In genomic region chr9:137028281-137029057, GRCh38 we compare ENCODE assay signal across 8 cellular contexts. TPM values are rescaled to one million over a fixed set of nuclear protein-coding genes. Genes with fewer than 3 reads are reported as not detected.
DNase-seq lines count a peak whose midpoint lies in the region; ATAC-seq and TF ChIP-seq lines count a peak whose summit lies in the region.

No MANE protein-coding gene starts in this region.

- H3K4me3 ChIP-seq in GM12864 (ENCODE audit: low read depth, low read length) (peak overlapping the region; percentile 46), OCI-LY1 (ENCODE audit: low read depth, low read length, poor library complexity, severe bottlenecking) (peak overlapping the region; percentile 63), fibroblast of pulmonary artery (replicated peaks; ENCODE audit: low read depth, low read length) (peak overlapping the region; percentile 52)

- H3F3A ChIP-seq in OCI-LY1 (ENCODE audit: insufficient read depth, low read length), result no peaks in the 10 kb centered on the region

- intact Hi-C loops in activated T-helper 1 cell treated with anti-CD3 and anti-CD28 coated beads, Interleukin-12 subunit alpha, Interleukin-12 subunit beta, Interleukin-2, Interleukin-4 antibody, amounts not matched to agents 30 ng/mL and 10 ng/mL and 1 ng/mL, durations not matched to agents 14 hours and 24 hours and 36 hours (cut with micrococcal nuclease), result loop anchor here (1.0 to 10.0 kb wide), 6 partner anchors 18 to 544 kb away; partner anchors contain the start of genes C8G, NPDC1, RNF208 and SEC16A

- H4K20me1 ChIP-seq in OCI-LY1 (ENCODE audit: insufficient read depth, low read length), result no peaks in the 10 kb centered on the region

- H3K27ac Mint-ChIP-seq in activated T-helper 1 cell treated with anti-CD3 and anti-CD28 coated beads, Interleukin-12 subunit alpha, Interleukin-12 subunit beta, Interleukin-2, Interleukin-4 antibody, amounts not matched to agents 30 ng/mL and 10 ng/mL and 1 ng/mL, durations not matched to agents 14 hours and 24 hours and 36 hours, result peak overlapping the region; percentile 58
- no peak overlapping the region for H3K27ac Mint-ChIP-seq in nephron

- peak overlapping the region; percentile 80 for H3K4me3 Mint-ChIP-seq in activated T-helper 1 cell treated with anti-CD3 and anti-CD28 coated beads, Interleukin-12 subunit alpha, Interleukin-12 subunit beta, Interleukin-2, Interleukin-4 antibody, amounts not matched to agents 30 ng/mL and 10 ng/mL and 1 ng/mL, durations not matched to agents 14 hours and 24 hours and 36 hours
- H3K4me3 Mint-ChIP-seq in nephron, result peak overlapping the region; percentile 71 to 82 (median 78)

- no peaks in the 10 kb centered on the region for H3K27me3 Mint-ChIP-seq in activated T-helper 1 cell treated with anti-CD3 and anti-CD28 coated beads, Interleukin-12 subunit alpha, Interleukin-12 subunit beta, Interleukin-2, Interleukin-4 antibody, amounts not matched to agents 30 ng/mL and 10 ng/mL and 1 ng/mL, durations not matched to agents 14 hours and 24 hours and 36 hours (ENCODE audit: insufficient read depth)
- H3K27me3 Mint-ChIP-seq in nephron (ENCODE audit: low read depth), result peaks cover 3% of the 10 kb centered on the region

- no peak overlapping the region for H2AFZ ChIP-seq in OCI-LY1 (ENCODE audit: low read length)

- no peak overlapping the region for H3K27ac ChIP-seq in OCI-LY1 (ENCODE audit: low read depth, low read length, poor library complexity, severe bottlenecking)

- ATAC-seq in HG03342 (IDR thresholded peaks at IDR 0.05; ENCODE audit: unreplicated experiment), result peak; percentile 48

- no peaks in the 10 kb centered on the region for H3K9me3 Mint-ChIP-seq in activated T-helper 1 cell treated with anti-CD3 and anti-CD28 coated beads, Interleukin-12 subunit alpha, Interleukin-12 subunit beta, Interleukin-2, Interleukin-4 antibody, amounts not matched to agents 30 ng/mL and 10 ng/mL and 1 ng/mL, durations not matched to agents 14 hours and 24 hours and 36 hours
- H3K9me3 Mint-ChIP-seq in nephron, result no peaks in the 10 kb centered on the region

- peak overlapping the region; percentile 59 for H3K9ac ChIP-seq in OCI-LY1 (ENCODE audit: low read length)

- no peaks in the 10 kb centered on the region for H3K36me3 Mint-ChIP-seq in activated T-helper 1 cell treated with anti-CD3 and anti-CD28 coated beads, Interleukin-12 subunit alpha, Interleukin-12 subunit beta, Interleukin-2, Interleukin-4 antibody, amounts not matched to agents 30 ng/mL and 10 ng/mL and 1 ng/mL, durations not matched to agents 14 hours and 24 hours and 36 hours (ENCODE audit: low read depth)
- H3K36me3 Mint-ChIP-seq in nephron (ENCODE audit: low read depth), result no peaks in the 10 kb centered on the region

- H3K27me3 ChIP-seq in OCI-LY1 (ENCODE audit: insufficient read depth, low read length), result peaks cover 17% of the 10 kb centered on the region

- no peaks in the 10 kb centered on the region for H3K9me2 ChIP-seq in OCI-LY1 (ENCODE audit: low read depth, low read length)

- peak overlapping the region; percentile 99 for H3K4me2 ChIP-seq in OCI-LY1 (ENCODE audit: low read length)

- DNase-seq in GM12864 (ENCODE audit: low read depth) (no peak), fibroblast of pulmonary artery (ENCODE audit: low read depth) (peak; percentile 21), superior temporal gyrus (ENCODE audit: extremely low spot score) (peak; percentile 74), mesenteric fat pad (ENCODE audit: low spot score) (no peak)
- DNase-seq in activated T-helper 1 cell treated with anti-CD3 and anti-CD28 coated beads, Interleukin-12 subunit alpha, Interleukin-12 subunit beta, Interleukin-2, Interleukin-4 antibody, amounts not matched to agents 30 ng/mL and 10 ng/mL and 1 ng/mL, durations not matched to agents 14 hours and 24 hours and 36 hours (ENCODE audit: low spot score), result peak; percentile 69

- H3K9me3 ChIP-seq in OCI-LY1 (ENCODE audit: low read length), result no peaks in the 10 kb centered on the region

- no peaks in the 10 kb centered on the region for H3K36me3 ChIP-seq in OCI-LY1 (ENCODE audit: insufficient read depth, low read length)

- peaks cover 20% of the 10 kb centered on the region for H3K4me1 ChIP-seq in OCI-LY1 (ENCODE audit: insufficient read depth, low read length, severe bottlenecking)

- TF ChIP-seq CTCF in GM12864 (IDR thresholded peaks at IDR 0.05; ENCODE audit: low read depth, low read length, missing control alignments) (peak; percentile 70), OCI-LY1 (IDR thresholded peaks at IDR 0.05; ENCODE audit: low read length) (peak; percentile 27; the same call in 1 of the 2 replicates), fibroblast of pulmonary artery (IDR thresholded peaks at IDR 0.05; ENCODE audit: low read length, missing control alignments) (peak; percentile 30), nephron (IDR thresholded peaks at IDR 0.05; ENCODE audit: unreplicated experiment in 3 of 3) (no peak)

- no peaks in the 10 kb centered on the region for H3K79me2 ChIP-seq in OCI-LY1 (ENCODE audit: insufficient read depth, low read length)

- H3K4me1 Mint-ChIP-seq in activated T-helper 1 cell treated with anti-CD3 and anti-CD28 coated beads, Interleukin-12 subunit alpha, Interleukin-12 subunit beta, Interleukin-2, Interleukin-4 antibody, amounts not matched to agents 30 ng/mL and 10 ng/mL and 1 ng/mL, durations not matched to agents 14 hours and 24 hours and 36 hours (ENCODE audit: low read depth), result peaks cover 25% of the 10 kb centered on the region
- H3K4me1 Mint-ChIP-seq in nephron, result no peaks in the 10 kb centered on the region

RNA-seq across cellular contexts. Expression of gene ABCA2, which starts 0.4 kb away (rescaled TPM):
- 25.7 and 26.9 TPM in 2 replicates for total RNA-seq in activated T-helper 1 cell treated with anti-CD3 and anti-CD28 coated beads, Interleukin-12 subunit alpha, Interleukin-12 subunit beta, Interleukin-2, Interleukin-4 antibody, amounts not matched to agents 30 ng/mL and 10 ng/mL and 1 ng/mL, durations not matched to agents 14 hours and 24 hours and 36 hours
- total RNA-seq in mesenteric fat pad, result 47.2 TPM

RNA-seq across cellular contexts. Expression of gene FUT7, which starts 3.4 kb away (rescaled TPM):
- total RNA-seq in activated T-helper 1 cell treated with anti-CD3 and anti-CD28 coated beads, Interleukin-12 subunit alpha, Interleukin-12 subunit beta, Interleukin-2, Interleukin-4 antibody, amounts not matched to agents 30 ng/mL and 10 ng/mL and 1 ng/mL, durations not matched to agents 14 hours and 24 hours and 36 hours, result 0.16 and 0.22 TPM in 2 replicates
- 0.55 TPM for total RNA-seq in mesenteric fat pad

RNA-seq across cellular contexts. Expression of gene NPDC1, which starts 17.5 kb away (rescaled TPM):
- 78.2 and 80.1 TPM in 2 replicates for total RNA-seq in activated T-helper 1 cell treated with anti-CD3 and anti-CD28 coated beads, Interleukin-12 subunit alpha, Interleukin-12 subunit beta, Interleukin-2, Interleukin-4 antibody, amounts not matched to agents 30 ng/mL and 10 ng/mL and 1 ng/mL, durations not matched to agents 14 hours and 24 hours and 36 hours
- total RNA-seq in mesenteric fat pad, result 95.3 TPM

RNA-seq across cellular contexts. Expression of gene ENTPD2, which starts 25.4 kb away (rescaled TPM):
- not detected in 2 replicates for total RNA-seq in activated T-helper 1 cell treated with anti-CD3 and anti-CD28 coated beads, Interleukin-12 subunit alpha, Interleukin-12 subunit beta, Interleukin-2, Interleukin-4 antibody, amounts not matched to agents 30 ng/mL and 10 ng/mL and 1 ng/mL, durations not matched to agents 14 hours and 24 hours and 36 hours
- total RNA-seq in mesenteric fat pad, result not detected

RNA-seq across cellular contexts. Expression of gene CLIC3, which starts 32.1 kb away (rescaled TPM):
- total RNA-seq in activated T-helper 1 cell treated with anti-CD3 and anti-CD28 coated beads, Interleukin-12 subunit alpha, Interleukin-12 subunit beta, Interleukin-2, Interleukin-4 antibody, amounts not matched to agents 30 ng/mL and 10 ng/mL and 1 ng/mL, durations not matched to agents 14 hours and 24 hours and 36 hours, result not detected in 2 replicates
- total RNA-seq in mesenteric fat pad, result 1.6 TPM

Comparison
In these comparisons a context has a peak if more than half of its experiments do, and no peak if none do; other contexts are left out.
1. DNase-seq: peak in activated T-helper 1 cell treated with anti-CD3 and anti-CD28 coated beads, Interleukin-12 subunit alpha, Interleukin-12 subunit beta, Interleukin-2, Interleukin-4 antibody, amounts not matched to agents 30 ng/mL and 10 ng/mL and 1 ng/mL, durations not matched to agents 14 hours and 24 hours and 36 hours (single experiment), fibroblast of pulmonary artery (single experiment) and superior temporal gyrus (single experiment); none in GM12864 (single experiment) and mesenteric fat pad (single experiment).
2. CTCF ChIP-seq: peak in GM12864 (single experiment), OCI-LY1 (single experiment) and fibroblast of pulmonary artery (single experiment); none in nephron (0 of 3).
3. Peak in every context shown above with its lines, with median percentiles within 50 percentile points of each other: H3K4me3 ChIP-seq.